In the genomic region with DNA sequence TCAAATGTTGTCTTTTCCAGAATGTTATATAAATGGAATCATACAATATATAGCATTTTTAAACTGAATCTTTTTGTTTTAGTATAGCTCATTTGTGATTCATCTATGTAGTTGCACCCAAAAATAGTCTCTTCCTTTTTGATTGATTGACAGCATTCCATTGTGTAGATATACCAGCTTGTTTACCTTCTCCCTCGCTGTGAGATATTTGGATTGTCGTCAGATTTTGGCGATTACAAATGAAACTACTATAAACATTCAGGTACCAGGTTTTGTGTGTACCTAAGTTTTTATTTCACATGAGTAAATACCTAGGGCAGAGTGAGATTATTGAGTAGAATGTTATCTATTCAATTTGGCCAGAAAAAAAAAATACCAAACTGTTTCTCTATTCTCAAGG, we compare ENCODE assay signal across 23 cellular contexts.
DNase-seq lines count a peak whose midpoint lies in the region; ATAC-seq and TF ChIP-seq lines count a peak whose summit lies in the region.
"Had no signal": no experiment of that assay in that cellular context is flagged by ENCODE, and none has a peak within 500 bp of the region (broad histone marks: within the 10 kb centered on the region; RNA-seq: fewer than 3 reads in every experiment).

No MANE protein-coding gene starts in this region.

- no peaks in the 10 kb centered on the region for H3K4me1 Mint-ChIP-seq in T-helper 2 cell treated with Interferon-gamma antibody and Interleukin-4, amounts not matched to agents 5 μg/mL and 100 μg/mL, for 36 hours (ENCODE audit: low read depth)
- H3K4me1 Mint-ChIP-seq: CD14-positive monocyte; CD4-positive, alpha-beta memory T cell; CD4-positive, CD25-positive, alpha-beta regulatory T cell; CD8-positive, alpha-beta memory T cell had no signal

- no peaks in the 10 kb centered on the region for H3F3A ChIP-seq in PC-3 (ENCODE audit: low read length, unreplicated experiment)

- TF ChIP-seq CTCF in mammary epithelial cell (conservative IDR thresholded peaks at IDR 0.05 in 1 of 2, IDR thresholded peaks at IDR 0.05 in 1 of 2; ENCODE audit: extremely low read depth in 1 of 2, insufficient read depth in 1 of 2, low read depth in 1 of 2, low read length in 2 of 2) = no peak
- no peak for TF ChIP-seq CTCF in PC-3 (conservative IDR thresholded peaks at IDR 0.05; ENCODE audit: low read depth, low read length)

- H3K27ac Mint-ChIP-seq in T-helper 2 cell treated with Interferon-gamma antibody and Interleukin-4, amounts not matched to agents 5 μg/mL and 100 μg/mL, for 36 hours = no peak overlapping the region
- H3K27ac Mint-ChIP-seq: CD14-positive monocyte; CD4-positive, alpha-beta memory T cell; CD4-positive, CD25-positive, alpha-beta regulatory T cell; CD8-positive, alpha-beta memory T cell had no signal

- no peaks in the 10 kb centered on the region for H3K27me3 ChIP-seq in mammary epithelial cell (ENCODE audit: insufficient read depth, low read length)
- H3K27me3 ChIP-seq in PC-3 (ENCODE audit: low read length) = no peaks in the 10 kb centered on the region
- H3K27me3 ChIP-seq: BE2C, BLaER1 had no signal

- peaks cover 44% of the 10 kb centered on the region for H3K9me3 Mint-ChIP-seq in T-helper 2 cell treated with Interferon-gamma antibody and Interleukin-4, amounts not matched to agents 5 μg/mL and 100 μg/mL, for 36 hours

- H3K36me3 Mint-ChIP-seq in T-helper 2 cell treated with Interferon-gamma antibody and Interleukin-4, amounts not matched to agents 5 μg/mL and 100 μg/mL, for 36 hours (ENCODE audit: low read depth) = no peaks in the 10 kb centered on the region
- H3K36me3 Mint-ChIP-seq: CD4-positive, alpha-beta memory T cell; CD4-positive, CD25-positive, alpha-beta regulatory T cell; CD8-positive, alpha-beta memory T cell had no signal

- POLR2A ChIA-PET in PC-3 (lab: Charles Lee; ENCODE audit: unreplicated experiment) = interaction anchor here (0.6 kb wide), 1 partner anchor 26 kb away, joined by 3 read pairs; no protein-coding TSS in a partner anchor

- H3K4me2 ChIP-seq in mammary epithelial cell (ENCODE audit: insufficient read depth, low read depth, low read length) (no peak overlapping the region), PC-3 (ENCODE audit: low read length) (peak overlapping the region; percentile 26)
- H3K4me2 ChIP-seq: BLaER1 had no signal

- H3K36me3 ChIP-seq in mammary epithelial cell (ENCODE audit: insufficient read depth, low read length) (no peaks in the 10 kb centered on the region), PC-3 (ENCODE audit: low read depth, low read length) (no peaks in the 10 kb centered on the region)
- H3K36me3 ChIP-seq: BE2C, BLaER1 had no signal

- H3K4me3 ChIP-seq in mammary epithelial cell (replicated peaks in 1 of 3; ENCODE audit: insufficient read depth in 1 of 3, low read depth in 2 of 3, low read length in 3 of 3) = no peak overlapping the region
- no peak overlapping the region; the same call in 1 of the 2 replicates for H3K4me3 ChIP-seq in PC-3 (ENCODE audit: low read length)
- H3K4me3 ChIP-seq: BLaER1, GM12878 had no signal

- H3K9ac ChIP-seq in mammary epithelial cell (ENCODE audit: insufficient read depth, low read length) = no peak overlapping the region
- H3K9ac ChIP-seq in PC-3 (ENCODE audit: low read length) = no peak overlapping the region
- H3K9ac ChIP-seq: BLaER1 had no signal

- CTCF ChIA-PET in mammary epithelial cell (lab: Charles Lee; ENCODE audit: low non-redundant PET) (no interaction called here), PC-3 (lab: Charles Lee) (no interaction called here)

- H3K9me2 ChIP-seq in PC-3 (replicated peaks; ENCODE audit: low read length) = no peaks in the 10 kb centered on the region

- H3K9me3 ChIP-seq in mammary epithelial cell (replicated peaks; ENCODE audit: insufficient read depth, low read length) (peaks cover 2% of the 10 kb centered on the region), PC-3 (ENCODE audit: low read length) (no peaks in the 10 kb centered on the region)
- H3K9me3 ChIP-seq: BE2C, BLaER1 had no signal

- H4K20me1 ChIP-seq in mammary epithelial cell (ENCODE audit: insufficient read depth, low read length) (no peaks in the 10 kb centered on the region), PC-3 (ENCODE audit: low read length) (no peaks in the 10 kb centered on the region)
- H4K20me1 ChIP-seq: BLaER1 had no signal

- in situ Hi-C loops in T47D (cut with HindIII; ENCODE audit: low pct_unique_long_range_greater_than_20kb, low sequenced_read_pairs) (no loop called here), mammary epithelial cell (cut with MboI; ENCODE audit: low sequenced_read_pairs in 2 of 2) (no loop called here)

- H3K4me3 Mint-ChIP-seq in T-helper 2 cell treated with Interferon-gamma antibody and Interleukin-4, amounts not matched to agents 5 μg/mL and 100 μg/mL, for 36 hours = no peak overlapping the region
- H3K4me3 Mint-ChIP-seq: CD14-positive monocyte; CD4-positive, alpha-beta memory T cell; CD4-positive, CD25-positive, alpha-beta regulatory T cell; CD8-positive, alpha-beta memory T cell had no signal

- peak; percentile 52 for ATAC-seq in PC-3
- ATAC-seq: GM12878 had no signal

- H2AFZ ChIP-seq in mammary epithelial cell (ENCODE audit: low read depth, low read length) = no peak overlapping the region
- H2AFZ ChIP-seq in PC-3 (ENCODE audit: low read length) = no peak overlapping the region

- no peak overlapping the region for H3K27ac ChIP-seq in mammary epithelial cell (ENCODE audit: insufficient read depth, low read depth, low read length)
- H3K27ac ChIP-seq in PC-3 (ENCODE audit: low read length) = peak overlapping the region; percentile 89
- H3K27ac ChIP-seq: BLaER1 had no signal

- intact Hi-C loops in mammary epithelial cell (cut with micrococcal nuclease) (no loop called here), PC-3 (cut with micrococcal nuclease) (loop anchor here (5.0 kb wide), 1 partner anchor 137 kb away; no protein-coding TSS in a partner anchor)

- H3K27me3 Mint-ChIP-seq in T-helper 2 cell treated with Interferon-gamma antibody and Interleukin-4, amounts not matched to agents 5 μg/mL and 100 μg/mL, for 36 hours (ENCODE audit: low read depth) = no peaks in the 10 kb centered on the region
- H3K27me3 Mint-ChIP-seq: CD4-positive, alpha-beta memory T cell; CD4-positive, CD25-positive, alpha-beta regulatory T cell; CD8-positive, alpha-beta memory T cell had no signal

- no peaks in the 10 kb centered on the region for H3K79me2 ChIP-seq in mammary epithelial cell (ENCODE audit: insufficient read depth, low read length)
- H3K79me2 ChIP-seq in PC-3 (ENCODE audit: low read length) = no peaks in the 10 kb centered on the region

- dilution Hi-C loops in mammary epithelial cell (cut with HindIII; ENCODE audit: low sequenced_read_pairs) = no loop called here

- peak; percentile 1 to 64 for DNase-seq in T47D (ENCODE audit: low read depth in 1 of 2, low spot score in 1 of 2)
- DNase-seq in mammary epithelial cell = no peak
- peak; percentile 7 for DNase-seq in NCI-H69 (lab: John Stamatoyannopoulos, UW)
- peak; percentile 67 for DNase-seq in PC-3
- DNase-seq in activated gamma-delta T cell (lab: John Stamatoyannopoulos, UW) = no peak
- no peak for DNase-seq in T-helper 2 cell treated with Interferon-gamma antibody and Interleukin-4, amounts not matched to agents 5 μg/mL and 100 μg/mL, for 36 hours (ENCODE audit: low spot score)
- DNase-seq: 8988T; ACHN; BE2C; C1 segment of cervical spinal cord; CD4-positive, alpha-beta memory T cell; CD4-positive, CD25-positive, alpha-beta regulatory T cell; CD8-positive, alpha-beta memory T cell; COR-L47; DMS 273 treated with DMSO at 0.1 percent for 48 hours; DMS53; DMS79; DND-41; EL; GDM1 had no signal

- WGBS in mammary epithelial cell (ENCODE audit: low coverage, missing lambda C conversion rate) = 59% methylated on average over 3 of the region's 3 CpGs

- no TSS peak for BruUV-seq in mammary epithelial cell (replicated peaks; lab: Mats Ljungman, UMichigan)
- BruUV-seq in PC-3 (replicated peaks; lab: Mats Ljungman, UMichigan) = no TSS peak

- H3K4me1 ChIP-seq in mammary epithelial cell (ENCODE audit: insufficient read depth, low read length) (no peaks in the 10 kb centered on the region), PC-3 (ENCODE audit: insufficient read depth, low read length) (peaks cover 25% of the 10 kb centered on the region)
- H3K4me1 ChIP-seq: BE2C, BLaER1 had no signal

Comparison
In these comparisons a context has a peak if more than half of its experiments do, and no peak if none do; other contexts are left out.
1. DNase-seq: peak in T47D (2 of 2), NCI-H69 (single experiment) and PC-3 (single experiment); none in mammary epithelial cell (single experiment), activated gamma-delta T cell (single experiment) and T-helper 2 cell treated with Interferon-gamma antibody and Interleukin-4, amounts not matched to agents 5 μg/mL and 100 μg/mL, for 36 hours (single experiment).